In the genomic region with DNA sequence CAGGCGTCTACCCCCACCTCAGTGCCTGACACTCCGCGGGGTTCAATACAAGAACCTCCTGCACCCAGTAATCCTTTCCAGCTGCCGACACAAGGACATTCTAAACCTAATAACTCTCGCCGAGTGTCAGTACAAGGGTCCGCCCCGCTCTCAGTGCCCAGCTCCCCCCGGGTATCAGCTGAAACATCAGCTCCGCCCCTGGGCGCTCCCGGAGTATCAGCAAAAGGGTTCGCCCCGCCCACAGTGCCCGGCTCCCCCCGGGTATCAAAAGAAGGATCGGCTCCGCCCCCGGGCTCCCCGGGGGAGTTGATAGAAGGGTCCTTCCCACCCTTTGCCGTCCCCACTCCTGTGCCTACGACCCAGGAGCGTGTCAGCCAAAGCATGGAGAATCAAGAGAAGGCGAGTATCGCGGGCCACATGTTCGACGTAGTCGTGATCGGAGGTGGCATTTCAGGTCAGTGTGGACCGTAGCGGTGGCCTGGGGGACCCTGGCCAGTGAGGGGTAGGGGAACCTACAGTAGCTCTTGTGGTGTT, we compare ENCODE assay signal across 8 cellular contexts. TPM values are rescaled to one million over a fixed set of nuclear protein-coding genes. Genes with fewer than 3 reads are reported as not detected.
DNase-seq lines count a peak whose midpoint lies in the region; ATAC-seq, FAIRE-seq and TF ChIP-seq lines count a peak whose summit lies in the region.

Gene MAOA, plus strand, starts transcription at position 339 of the 534 bp plus-strand sequence. Its CDS starts 43 bp downstream, at position 382.

- no peak within 1 kb of the TSS for H3K56ac ChIP-seq in IMR-90 (ENCODE audit: extremely low read depth, insufficient read depth, low read length)

- no peak within 1 kb of the TSS for H3K14ac ChIP-seq in IMR-90 (replicated peaks; ENCODE audit: low read depth, low read length)

- peak in 1 of 2 experiments; percentile 43 for DNase-seq in A549 (ENCODE audit: low read depth in 1 of 2, low spot score in 1 of 2)
- DNase-seq in IMR-90: no peak
- DNase-seq in activated CD4-positive, alpha-beta T cell treated with anti-CD3 and anti-CD28 coated beads, Interleukin-2, amount 50 U/mL, for 48 hours: peak; percentile 26 to 36
- peak; percentile 59 for DNase-seq in endothelial cell of umbilical vein (ENCODE audit: low read depth, low spot score)
- peak; percentile 91 for DNase-seq in mesenteric fat pad (ENCODE audit: low spot score)
- peak; percentile 1 to 49 (median 18) for DNase-seq in stimulated activated naive CD4-positive, alpha-beta T cell (lab: John Stamatoyannopoulos, UW)

- TF ChIP-seq RAD21 in A549 (conservative IDR thresholded peaks at IDR 0.05 in 1 of 2, IDR thresholded peaks at IDR 0.05 in 1 of 2) (no peak), IMR-90 (IDR thresholded peaks at IDR 0.05; ENCODE audit: low read length) (no peak)

- no peak within 1 kb of the TSS for H3K4ac ChIP-seq in IMR-90 (ENCODE audit: low read depth, low read length)

- dilution Hi-C loops in IMR-90 (cut with HindIII; ENCODE audit: low sequenced_read_pairs, unreplicated experiment): no loop called here
- dilution Hi-C loops in endothelial cell of umbilical vein (cut with MboI; ENCODE audit: extremely low pct_ligation_motif_present, low sequenced_read_pairs): no loop called here

- no peak within 1 kb of the TSS for H2AK5ac ChIP-seq in IMR-90 (ENCODE audit: low read depth, low read length)

- no peak within 1 kb of the TSS for H2AK9ac ChIP-seq in IMR-90 (replicated peaks; ENCODE audit: low read depth, low read length, poor library complexity)

- no peaks in the 10 kb centered on the region for H3K79me2 ChIP-seq in endothelial cell of umbilical vein (ENCODE audit: control insufficient read depth, insufficient read depth, low read length)

- H3K9me1 ChIP-seq in IMR-90 (ENCODE audit: insufficient read depth, low read length) (no peaks in the 10 kb centered on the region), endothelial cell of umbilical vein (replicated peaks; ENCODE audit: control insufficient read depth, extremely low read depth, insufficient read depth, low read length) (no peaks in the 10 kb centered on the region)

- POLR2A ChIA-PET in A549 (lab: Yijun Ruan, JAX): no interaction called here
- POLR2A ChIA-PET in IMR-90 (lab: Charles Lee; ENCODE audit: unreplicated experiment): no interaction called here
- POLR2A ChIA-PET in endothelial cell of umbilical vein (lab: Charles Lee): interaction anchor here (0.9 to 1.0 kb wide), 2 partner anchors 35 to 52 kb away, joined by 3 read pairs; no protein-coding TSS in a partner anchor

- 3% methylated on average over 4 of the region's 32 CpGs for WGBS in A549 (ENCODE audit: missing lambda C conversion rate)
- 42% methylated on average over 8 of the region's 32 CpGs; no CpG with 5 or more reads in 1 of the 2 experiments for WGBS in IMR-90 (ENCODE audit: extremely low coverage in 2 of 2, insufficient read length in 1 of 2), 2 experiments

- CTCF ChIA-PET in A549 (lab: Yijun Ruan, JAX) (interaction anchor here (1.3 to 1.5 kb wide), 2 partner anchors 63 to 85 kb away, joined by 3 to 4 read pairs; no protein-coding TSS in a partner anchor), IMR-90 (lab: Yijun Ruan, JAX) (no interaction called here), endothelial cell of umbilical vein (lab: Charles Lee) (interaction anchor here (0.8 to 2.4 kb wide), 4 partner anchors 35 to 94 kb away, joined by 3 to 20 read pairs (median 4); no protein-coding TSS in a partner anchor)

- no peaks in the 10 kb centered on the region for H4K20me1 ChIP-seq in IMR-90 (ENCODE audit: insufficient read depth, low read length)
- H4K20me1 ChIP-seq in endothelial cell of umbilical vein (replicated peaks; ENCODE audit: control insufficient read depth, extremely low read depth, insufficient read depth, low read length): no peaks in the 10 kb centered on the region

- peak within 1 kb of the TSS; percentile 93 to 96 for H3K27ac ChIP-seq in A549
- H3K27ac ChIP-seq in IMR-90 (ENCODE audit: insufficient read depth, low read length): no peak within 1 kb of the TSS
- peak within 1 kb of the TSS; percentile 95 for H3K27ac ChIP-seq in endothelial cell of umbilical vein (ENCODE audit: insufficient read depth, low read depth, low read length)

- H3K27me3 ChIP-seq in IMR-90 (ENCODE audit: control insufficient read depth, insufficient read depth, low read length) (peaks cover 2% of the 10 kb centered on the region), endothelial cell of umbilical vein (ENCODE audit: control insufficient read depth in 2 of 2, insufficient read depth in 2 of 2, low read length in 2 of 2) (no peaks in the 10 kb centered on the region)

- no peak for TF ChIP-seq EP300 in A549 (IDR thresholded peaks at IDR 0.05)

- no TSS peak for BruUV-seq in IMR-90 (replicated peaks; lab: Mats Ljungman, UMichigan)
- no TSS peak for BruUV-seq in endothelial cell of umbilical vein (replicated peaks; lab: Mats Ljungman, UMichigan)

- no peak within 1 kb of the TSS for H2BK5ac ChIP-seq in IMR-90 (ENCODE audit: low read depth, low read length, poor library complexity, severe bottlenecking)

- in situ Hi-C loops in IMR-90 (cut with MboI; ENCODE audit: low sequenced_read_pairs): no loop called here

- H3K4me2 ChIP-seq in A549: peak within 1 kb of the TSS; percentile 99
- peak within 1 kb of the TSS; percentile 82 for H3K4me2 ChIP-seq in IMR-90 (ENCODE audit: low read depth, low read length)
- peak within 1 kb of the TSS; percentile 67 for H3K4me2 ChIP-seq in endothelial cell of umbilical vein (ENCODE audit: insufficient read depth, low read length)

- H3K9ac ChIP-seq in IMR-90 (ENCODE audit: low read depth, low read length) (0 out of 2 replicates have a peak within 1 kb of the TSS, but pooled peaks have one; percentile 36), endothelial cell of umbilical vein (replicated peaks; ENCODE audit: extremely low read depth, insufficient read depth, low read length) (peak within 1 kb of the TSS; percentile 95)

- TF ChIP-seq POLR2A in A549 (IDR thresholded peaks at IDR 0.05; ENCODE audit: low read length): no peak
- no peak for TF ChIP-seq POLR2A in IMR-90 (IDR thresholded peaks at IDR 0.05; ENCODE audit: low read depth, low read length)
- TF ChIP-seq POLR2A in endothelial cell of umbilical vein (IDR thresholded peaks at IDR 0.05; ENCODE audit: low read depth, low read length): no peak

- no peaks in the 10 kb centered on the region for H3K79me1 ChIP-seq in IMR-90 (ENCODE audit: low read depth in 1 of 2, low read length in 2 of 2)

- no peaks in the 10 kb centered on the region for H3K9me3 ChIP-seq in A549
- peaks cover 2% of the 10 kb centered on the region; the same call in 1 of the 2 replicates for H3K9me3 ChIP-seq in IMR-90 (ENCODE audit: control insufficient read depth, insufficient read depth, low read length)
- no peaks in the 10 kb centered on the region for H3K9me3 ChIP-seq in endothelial cell of umbilical vein (replicated peaks; ENCODE audit: control insufficient read depth, insufficient read depth, low read length)

- no peak within 1 kb of the TSS for H4K8ac ChIP-seq in IMR-90 (ENCODE audit: low read depth in 2 of 2, low read length in 2 of 2)

- intact Hi-C loops in IMR-90 (cut with micrococcal nuclease): loop anchor here (2.0 kb wide), 2 partner anchors 93 to 95 kb away; no protein-coding TSS in a partner anchor
- intact Hi-C loops in endothelial cell of umbilical vein (cut with micrococcal nuclease): loop anchor here (1.0 to 2.0 kb wide), 2 partner anchors 47 to 1733 kb away; partner anchors contain the start of gene CASK

- H2BK15ac ChIP-seq in IMR-90 (ENCODE audit: low read depth, low read length): no peak within 1 kb of the TSS

- H3K36me3 ChIP-seq in IMR-90 (ENCODE audit: control insufficient read depth, insufficient read depth, low read length): no peaks in the 10 kb centered on the region
- no peaks in the 10 kb centered on the region for H3K36me3 ChIP-seq in endothelial cell of umbilical vein (ENCODE audit: control insufficient read depth in 2 of 2, extremely low read depth in 1 of 2, insufficient read depth in 2 of 2, low read length in 2 of 2)

- ATAC-seq in A549 (peak in 1 of 2 experiments; percentile 7; a peak in 2 of 6 replicates), IMR-90 (ENCODE audit: low read depth) (no peak), GM18907 (IDR thresholded peaks at IDR 0.05; ENCODE audit: unreplicated experiment) (no peak), GM18511 (IDR thresholded peaks at IDR 0.05; ENCODE audit: unreplicated experiment) (no peak)

- H2BK120ac ChIP-seq in IMR-90 (ENCODE audit: low read depth, low read length): no peak within 1 kb of the TSS

- no peak within 1 kb of the TSS for H3K18ac ChIP-seq in IMR-90 (ENCODE audit: low read depth, low read length)

- H2AFZ ChIP-seq in IMR-90 (replicated peaks; ENCODE audit: low read length, poor library complexity) (peak within 1 kb of the TSS; percentile 77), endothelial cell of umbilical vein (ENCODE audit: low read depth, low read length) (peak within 1 kb of the TSS; percentile 90)

- H3K4me3 ChIP-seq in A549 (peak within 1 kb of the TSS; percentile 74), IMR-90 (ENCODE audit: insufficient read depth, low read depth, low read length) (peak within 1 kb of the TSS; percentile 50), endothelial cell of umbilical vein (replicated peaks in 1 of 3; ENCODE audit: insufficient read depth in 1 of 3, low read depth in 1 of 3, low read length in 3 of 3) (peak within 1 kb of the TSS; percentile 42 to 76 (median 74))

- TF ChIP-seq CTCF in A549 (IDR thresholded peaks at IDR 0.05): no peak
- no peak for TF ChIP-seq CTCF in IMR-90 (conservative IDR thresholded peaks at IDR 0.05; ENCODE audit: low read depth, low read length)
- no peak for TF ChIP-seq CTCF in endothelial cell of umbilical vein (IDR thresholded peaks at IDR 0.05; ENCODE audit: extremely low read depth in 1 of 2, insufficient read depth in 1 of 2, low read depth in 1 of 2, low read length in 2 of 2)

- H4K5ac ChIP-seq in IMR-90 (ENCODE audit: low read depth, low read length): no peak within 1 kb of the TSS

- H2BK20ac ChIP-seq in IMR-90 (ENCODE audit: low read depth, low read length): no peak within 1 kb of the TSS

- no peak within 1 kb of the TSS for H4K91ac ChIP-seq in IMR-90 (ENCODE audit: insufficient read depth, low read depth, low read length)

- FAIRE-seq in A549 (lab: Jason Lieb, UNC): no peak
- FAIRE-seq in endothelial cell of umbilical vein (lab: Jason Lieb, UNC): no peak

- H3K4me1 ChIP-seq in A549 (no peaks in the 10 kb centered on the region), IMR-90 (ENCODE audit: control insufficient read depth, insufficient read depth, low read length) (no peaks in the 10 kb centered on the region), endothelial cell of umbilical vein (ENCODE audit: control insufficient read depth, extremely low read depth, insufficient read depth, low read length) (no peaks in the 10 kb centered on the region)

- H3K23ac ChIP-seq in IMR-90 (ENCODE audit: low read depth, low read length): no peak within 1 kb of the TSS

RNA-seq across cellular contexts. Expression of gene MAOA, which starts in this region (rescaled TPM):
- polyA plus RNA-seq in A549 (2011; rRNA removed): 5.6 and 6.4 TPM in 2 replicates
- 0.47 and 0.58 TPM in 2 replicates for polyA plus RNA-seq in A549 (2012; cell fraction: cytosol; rRNA removed)
- 0.34 and 0.64 TPM in 2 replicates for polyA plus RNA-seq in A549 (2012; cell fraction: nucleus; rRNA removed)
- polyA plus RNA-seq in A549 (2017; fragmentation: RNase III; extraction: RNeasy Plus Mini Kit Qiagen cat#74134 plus additional on column Dnase treatment): 0.34 to 0.44 TPM (median 0.35 TPM) in 3 replicates
- polyA minus RNA-seq in A549 (2011; rRNA and poly(A)+ RNA removed): 2.9 and 5.7 TPM in 2 replicates
- 0.36 and 0.56 TPM in 2 replicates for total RNA-seq in IMR-90 (2012; rRNA removed)
- 0.14 and 0.17 TPM in 2 replicates for polyA plus RNA-seq in IMR-90 (2012; rRNA removed)
- 0.03 and 0.04 TPM in 2 replicates for polyA plus RNA-seq in IMR-90 (2012; cell fraction: cytosol; rRNA removed)
- 0.02 and 0.15 TPM in 2 replicates for polyA plus RNA-seq in IMR-90 (2012; cell fraction: nucleus; rRNA removed; ENCODE audit: low replicate concordance)
- total RNA-seq in endothelial cell of umbilical vein: 18.1 and 23.5 TPM in 2 replicates
- polyA plus RNA-seq in endothelial cell of umbilical vein: 8.7 and 12.6 TPM in 2 replicates
- 17.3 and 17.7 TPM in 2 replicates for polyA plus RNA-seq in endothelial cell of umbilical vein (2011; cell fraction: cytosol; rRNA removed)
- polyA plus RNA-seq in endothelial cell of umbilical vein (2011; cell fraction: nucleus; rRNA removed): 17.5 and 22.0 TPM in 2 replicates
- 13.2 and 14.9 TPM in 2 replicates for polyA plus RNA-seq in endothelial cell of umbilical vein (2012)
- 31.7 and 37.5 TPM in 2 replicates for polyA minus RNA-seq in endothelial cell of umbilical vein
- polyA minus RNA-seq in endothelial cell of umbilical vein (2011; cell fraction: cytosol; rRNA and poly(A)+ RNA removed): 0.41 TPM
- 10.8 and 14.8 TPM in 2 replicates for polyA minus RNA-seq in endothelial cell of umbilical vein (2011; cell fraction: nucleus; rRNA and poly(A)+ RNA removed)
- total RNA-seq in mesenteric fat pad: 232 TPM

Comparison
In these comparisons a context has a peak if more than half of its experiments do, and no peak if none do; other contexts are left out.
1. RNA of gene MAOA (total RNA-seq): 232 TPM in mesenteric fat pad (single experiment) and 18.1 to 23.5 TPM in endothelial cell of umbilical vein; 0.36 to 0.56 TPM in IMR-90; every median in the first group is over 10 times any median in the second.
2. Peak in every context shown above with its lines, with median percentiles within 50 percentile points of each other: H3K4me2 ChIP-seq and H3K4me3 ChIP-seq.